ENCODE assay signal across 18 cellular contexts in the genomic region with DNA sequence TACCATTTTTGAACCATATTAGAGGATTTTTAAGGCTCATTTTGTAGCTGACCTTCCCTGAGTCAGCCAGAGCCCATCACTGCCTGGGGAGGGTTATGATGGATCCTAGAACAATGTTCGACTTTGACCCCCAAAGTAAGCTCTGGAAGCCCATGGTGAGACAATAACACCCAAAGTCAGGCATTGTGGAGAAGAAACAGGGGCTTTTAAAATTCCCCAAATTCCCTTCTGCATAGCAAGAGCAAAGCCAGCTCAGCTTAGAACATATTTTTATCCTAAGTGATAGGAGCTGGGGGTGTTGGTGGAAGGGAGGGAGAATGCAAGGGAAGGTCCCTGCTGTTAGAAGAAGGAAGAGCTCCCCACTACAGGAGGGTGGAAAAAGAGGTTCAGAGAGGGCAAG. TPM values are rescaled to one million over a fixed set of nuclear protein-coding genes. Genes with fewer than 3 reads are reported as not detected.
DNase-seq lines count a peak whose midpoint lies in the region; ATAC-seq and TF ChIP-seq lines count a peak whose summit lies in the region.
"Had no signal": no experiment of that assay in that cellular context is flagged by ENCODE, and none has a peak within 500 bp of the region (broad histone marks: within the 10 kb centered on the region; RNA-seq: fewer than 3 reads in every experiment).

No MANE protein-coding gene starts in this region.

- H2BK120ac ChIP-seq in IMR-90 (ENCODE audit: low read depth, low read length) = peak overlapping the region; percentile 30; the same call in 1 of the 2 replicates

- H3K36me3 ChIP-seq in IMR-90 (ENCODE audit: control insufficient read depth, insufficient read depth, low read length) (no peaks in the 10 kb centered on the region), uterus (no peaks in the 10 kb centered on the region)

- dilution Hi-C loops in IMR-90 (cut with HindIII; ENCODE audit: low sequenced_read_pairs, unreplicated experiment) = no loop called here

- BruUV-seq in IMR-90 (replicated peaks; lab: Mats Ljungman, UMichigan) = no TSS peak

- H3K9me3 Mint-ChIP-seq in nephron (no peaks in the 10 kb centered on the region), immature natural killer cell (no peaks in the 10 kb centered on the region)

- no peak overlapping the region for H2AFZ ChIP-seq in IMR-90 (replicated peaks; ENCODE audit: low read length, poor library complexity)

- H3K9me1 ChIP-seq in IMR-90 (ENCODE audit: insufficient read depth, low read length) = peaks cover 17% of the 10 kb centered on the region

- H2BK20ac ChIP-seq in IMR-90 (ENCODE audit: low read depth, low read length) = peak overlapping the region; percentile 24; the same call in 1 of the 2 replicates

- TF ChIP-seq CTCF in AG10803 (conservative IDR thresholded peaks at IDR 0.05; ENCODE audit: low read length) (no peak), IMR-90 (conservative IDR thresholded peaks at IDR 0.05; ENCODE audit: low read depth, low read length) (no peak), nephron (IDR thresholded peaks at IDR 0.05; ENCODE audit: unreplicated experiment in 3 of 3) (no peak), uterus (IDR thresholded peaks at IDR 0.05) (no peak)

- no peak for ATAC-seq in IMR-90 (ENCODE audit: low read depth)
- ATAC-seq in GM21529 (IDR thresholded peaks at IDR 0.05; ENCODE audit: unreplicated experiment) = no peak

- no peaks in the 10 kb centered on the region for H3K9me3 ChIP-seq in IMR-90 (ENCODE audit: control insufficient read depth, insufficient read depth, low read length)
- H3K9me3 ChIP-seq in uterus = no peaks in the 10 kb centered on the region

- intact Hi-C loops in IMR-90 (cut with micrococcal nuclease) = no loop called here
- intact Hi-C loops in uterus (cut with DNase I; ENCODE audit: low total_unique reads) = no loop called here

- POLR2A ChIA-PET in IMR-90 (lab: Charles Lee; ENCODE audit: unreplicated experiment) = interaction anchor here (0.6 kb wide), 1 partner anchor 108 kb away, joined by 4 read pairs; no protein-coding TSS in a partner anchor

- CTCF ChIA-PET in IMR-90 (lab: Yijun Ruan, JAX) = interaction anchor here (0.9 kb wide), 1 partner anchor 44 kb away, joined by 5 read pairs; no protein-coding TSS in a partner anchor

- H3K27ac Mint-ChIP-seq in nephron (peak overlapping the region in 2 of 3 experiments; percentile 22 to 38), immature natural killer cell (no peak overlapping the region)

- peak overlapping the region; percentile 43; the same call in 1 of the 2 replicates for H4K91ac ChIP-seq in IMR-90 (ENCODE audit: insufficient read depth, low read depth, low read length)

- H3K9ac ChIP-seq in IMR-90 (ENCODE audit: low read depth, low read length) = no peak overlapping the region

- no peak overlapping the region for H3K56ac ChIP-seq in IMR-90 (ENCODE audit: extremely low read depth, insufficient read depth, low read length)

- no peak overlapping the region for H3K18ac ChIP-seq in IMR-90 (ENCODE audit: low read depth, low read length)

- peaks cover 13% of the 10 kb centered on the region for H3K27me3 ChIP-seq in IMR-90 (ENCODE audit: control insufficient read depth, insufficient read depth, low read length)
- H3K27me3 ChIP-seq in uterus = no peaks in the 10 kb centered on the region

- TF ChIP-seq RAD21 in IMR-90 (IDR thresholded peaks at IDR 0.05; ENCODE audit: low read length) = no peak

- in situ Hi-C loops in IMR-90 (cut with MboI; ENCODE audit: low sequenced_read_pairs) = no loop called here

- H3K4me1 ChIP-seq in IMR-90 (ENCODE audit: control insufficient read depth, insufficient read depth, low read length) (peaks cover 16% of the 10 kb centered on the region), uterus (peaks cover 4 to 11% of the 10 kb centered on the region in 2 donors)

- H2AK5ac ChIP-seq in IMR-90 (ENCODE audit: low read depth, low read length) = peak overlapping the region; percentile 35; the same call in 1 of the 2 replicates

- WGBS in IMR-90 (ENCODE audit: extremely low coverage in 2 of 2, insufficient read length in 1 of 2), 2 experiments = no CpG with 5 or more reads among the region's 1 CpG

- H3K4me1 Mint-ChIP-seq in nephron (peaks cover 35% of the 10 kb centered on the region), immature natural killer cell (no peaks in the 10 kb centered on the region)

- H4K8ac ChIP-seq in IMR-90 (ENCODE audit: low read depth in 2 of 2, low read length in 2 of 2) = no peak overlapping the region

- peaks cover 27% of the 10 kb centered on the region; the same call in 1 of the 2 replicates for H4K20me1 ChIP-seq in IMR-90 (ENCODE audit: insufficient read depth, low read length)

- H4K5ac ChIP-seq in IMR-90 (ENCODE audit: low read depth, low read length) = no peak overlapping the region

- H3K79me1 ChIP-seq in IMR-90 (ENCODE audit: low read depth in 1 of 2, low read length in 2 of 2) = peaks cover 4 to 73% of the 10 kb centered on the region in 2 experiments; a peak in 3 of 4 replicates

- DNase-seq in AG10803 (ENCODE audit: low read depth) = no peak
- no peak for DNase-seq in IMR-90
- DNase-seq in uterus = peak; percentile 5 to 8
- no peak for DNase-seq in stimulated activated CD4-positive, alpha-beta T cell treated with anti-CD3 and anti-CD28 coated beads, Interleukin-15, amount 100 ng/mL, for 24 hours
- DNase-seq in immature natural killer cell = no peak
- DNase-seq: DMS 273 treated with DMSO at 0.1 percent for 48 hours, DND-41, GDM1, KBM-7, NCI-H1105, NCI-H2081, NCI-H510A, NCI-H748 treated with DMSO at 0.1 percent for 48 hours, OCI-M1, SIG-M5 had no signal

- peak overlapping the region; percentile 39 for H3K4ac ChIP-seq in IMR-90 (ENCODE audit: low read depth, low read length)

- H3K4me3 ChIP-seq in AG10803 (ENCODE audit: low read length) = peak overlapping the region; percentile 99
- H3K4me3 ChIP-seq in IMR-90 (ENCODE audit: insufficient read depth, low read depth, low read length) = no peak overlapping the region
- no peak overlapping the region for H3K4me3 ChIP-seq in uterus

- H2BK15ac ChIP-seq in IMR-90 (ENCODE audit: low read depth, low read length) = no peak overlapping the region

- no peak overlapping the region for H3K27ac ChIP-seq in IMR-90 (ENCODE audit: insufficient read depth, low read length)
- peak overlapping the region; percentile 89 to 95 for H3K27ac ChIP-seq in uterus

- H2AK9ac ChIP-seq in IMR-90 (replicated peaks; ENCODE audit: low read depth, low read length, poor library complexity) = peak overlapping the region; percentile 52

- H3K27me3 Mint-ChIP-seq in nephron (ENCODE audit: low read depth) (peaks cover 66% of the 10 kb centered on the region), immature natural killer cell (ENCODE audit: low read depth in 3 of 3) (peaks cover 7 to 17% (median 13%) of the 10 kb centered on the region in 3 donors)

- no peak overlapping the region for H3K4me2 ChIP-seq in IMR-90 (ENCODE audit: low read depth, low read length)

- no peak overlapping the region for H2BK5ac ChIP-seq in IMR-90 (ENCODE audit: low read depth, low read length, poor library complexity, severe bottlenecking)

- peak overlapping the region; percentile 62; the same call in 1 of the 2 replicates for H3K23ac ChIP-seq in IMR-90 (ENCODE audit: low read depth, low read length)

- no peaks in the 10 kb centered on the region for H3K36me3 Mint-ChIP-seq in nephron (ENCODE audit: low read depth)
- no peaks in the 10 kb centered on the region for H3K36me3 Mint-ChIP-seq in immature natural killer cell
- H3K36me3 Mint-ChIP-seq: CD14-positive monocyte had no signal

- TF ChIP-seq POLR2A in IMR-90 (IDR thresholded peaks at IDR 0.05; ENCODE audit: low read depth, low read length) (no peak), uterus (IDR thresholded peaks at IDR 0.05) (no peak)

- H3K4me3 Mint-ChIP-seq in nephron = peak overlapping the region in 2 of 3 experiments; percentile 62 to 69
- H3K4me3 Mint-ChIP-seq in immature natural killer cell = no peak overlapping the region
- H3K4me3 Mint-ChIP-seq: CD14-positive monocyte had no signal

- H3K14ac ChIP-seq in IMR-90 (replicated peaks; ENCODE audit: low read depth, low read length) = peak overlapping the region; percentile 10; the same call in 1 of the 2 replicates

TF ChIP-seq in IMR-90, 13 proteins besides CTCF, POLR2A, EP300 and RAD21:
- no peak for TF ChIP-seq FOS (IDR thresholded peaks at IDR 0.05; ENCODE audit: low read depth, low read length)
- no peak for TF ChIP-seq CEBPB (IDR thresholded peaks at IDR 0.05; ENCODE audit: low read depth, low read length)
- TF ChIP-seq RFX5 (IDR thresholded peaks at IDR 0.05; ENCODE audit: low read depth, low read length) = no peak
- no peak for TF ChIP-seq MXI1 (IDR thresholded peaks at IDR 0.05; ENCODE audit: borderline replicate concordance, low read depth, low read length)
- TF ChIP-seq CHD1 (IDR thresholded peaks at IDR 0.05; ENCODE audit: low read depth, low read length) = no peak
- TF ChIP-seq, protein P1, sequence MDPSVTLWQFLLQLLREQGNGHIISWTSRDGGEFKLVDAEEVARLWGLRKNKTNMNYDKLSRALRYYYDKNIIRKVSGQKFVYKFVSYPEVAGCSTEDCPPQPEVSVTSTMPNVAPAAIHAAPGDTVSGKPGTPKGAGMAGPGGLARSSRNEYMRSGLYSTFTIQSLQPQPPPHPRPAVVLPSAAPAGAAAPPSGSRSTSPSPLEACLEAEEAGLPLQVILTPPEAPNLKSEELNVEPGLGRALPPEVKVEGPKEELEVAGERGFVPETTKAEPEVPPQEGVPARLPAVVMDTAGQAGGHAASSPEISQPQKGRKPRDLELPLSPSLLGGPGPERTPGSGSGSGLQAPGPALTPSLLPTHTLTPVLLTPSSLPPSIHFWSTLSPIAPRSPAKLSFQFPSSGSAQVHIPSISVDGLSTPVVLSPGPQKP (IDR thresholded peaks at IDR 0.05; ENCODE audit: borderline replicate concordance, low read depth, low read length) = no peak

RNA-seq across cellular contexts. Expression of a gene that starts 4.0 kb away (rescaled TPM):
- total RNA-seq in IMR-90 (2012; rRNA removed) (2.5 and 4.1 TPM in 2 replicates), uterus (100 to 1,000 TPM in 1 of 4 donors, 10 to 100 TPM in 3; 37.3 to 106 (median 61.1) TPM)
- polyA plus RNA-seq in IMR-90 (2012; rRNA removed) (5.6 and 6.6 TPM in 2 replicates), immature natural killer cell (not detected)
- polyA plus RNA-seq in IMR-90 (2012; cell fraction: cytosol; rRNA removed) = 3.0 and 5.8 TPM in 2 replicates
- polyA plus RNA-seq in IMR-90 (2012; cell fraction: nucleus; rRNA removed; ENCODE audit: low replicate concordance) = 6.2 and 6.6 TPM in 2 replicates

Comparison
In these comparisons a context has a peak if more than half of its experiments do, and no peak if none do; other contexts are left out.
1. DNase-seq: peak in uterus (2 of 2); none in AG10803 (single experiment), IMR-90 (single experiment), stimulated activated CD4-positive, alpha-beta T cell treated with anti-CD3 and anti-CD28 coated beads, Interleukin-15, amount 100 ng/mL, for 24 hours (single experiment) and immature natural killer cell (0 of 3).
2. H3K27ac Mint-ChIP-seq: peak in nephron (2 of 3); none in immature natural killer cell (0 of 6).
3. H3K4me3 Mint-ChIP-seq: peak in nephron (2 of 3); none in immature natural killer cell (0 of 5).